Comparison of ENCODE assay signal across 18 cellular contexts in genomic region chr1:64161347-64162080, GRCh38. TPM values are rescaled to one million over a fixed set of nuclear protein-coding genes. Genes with fewer than 3 reads are reported as not detected.
DNase-seq lines count a peak whose midpoint lies in the region; ATAC-seq and TF ChIP-seq lines count a peak whose summit lies in the region.
"Had no signal": no experiment of that assay in that cellular context is flagged by ENCODE, and none has a peak within 500 bp of the region (broad histone marks: within the 10 kb centered on the region; RNA-seq: fewer than 3 reads in every experiment).

No MANE protein-coding gene starts in this region.

- no peaks in the 10 kb centered on the region for H3K9me3 ChIP-seq in left lung
- H3K9me3 ChIP-seq: breast epithelium, psoas muscle had no signal

- peak overlapping the region in 1 of 2 donors; percentile 26 for H3K27ac ChIP-seq in left lung
- H3K27ac ChIP-seq: breast epithelium, psoas muscle had no signal

- peak; percentile 64 for ATAC-seq in left lung
- ATAC-seq in natural killer cell, result no peak
- ATAC-seq in HG03520 (IDR thresholded peaks at IDR 0.05; ENCODE audit: unreplicated experiment), result no peak
- ATAC-seq: Panc1, psoas muscle had no signal

- H3K4me3 Mint-ChIP-seq in natural killer cell, result no peak overlapping the region
- H3K4me3 Mint-ChIP-seq: activated CD4-positive, alpha-beta T cell treated with anti-CD3 and anti-CD28 coated beads, Interleukin-2, amount 10 ng/mL, durations not matched to agents 24 days and 14 days had no signal

- peak; percentile 49 for DNase-seq in HCEC 1CT
- peak; percentile 68 to 82 for DNase-seq in cardiac fibroblast (ENCODE audit: low read depth in 2 of 2)
- DNase-seq in left lung, result no peak
- DNase-seq in stromal cell of bone marrow (ENCODE audit: low read depth), result peak; percentile 73
- no peak for DNase-seq in natural killer cell
- DNase-seq in activated naive CD4-positive, alpha-beta T cell (lab: John Stamatoyannopoulos, UW), result no peak
- no peak for DNase-seq in activated CD4-positive, CD25-positive, alpha-beta regulatory T cell treated with anti-CD3 and anti-CD28 coated beads, Interleukin-2, amount 50 U/mL, for 72 hours
- DNase-seq: activated CD4-positive, alpha-beta T cell treated with anti-CD3 and anti-CD28 coated beads, Interleukin-2, amount 10 ng/mL, durations not matched to agents 24 days and 14 days; activated T-cell treated with anti-CD3 and anti-CD28 coated beads, Interleukin-2, amount 50 U/mL, for 48 hours; DND-41; NCI-H510A; psoas muscle had no signal

- no peaks in the 10 kb centered on the region for H3K9me3 Mint-ChIP-seq in natural killer cell
- H3K9me3 Mint-ChIP-seq: activated CD4-positive, alpha-beta T cell treated with anti-CD3 and anti-CD28 coated beads, Interleukin-2, amount 10 ng/mL, durations not matched to agents 24 days and 14 days had no signal

- intact Hi-C loops in left lung (cut with DNase I) (no loop called here), natural killer cell (cut with micrococcal nuclease) (no loop called here)

- H3K4me1 Mint-ChIP-seq in natural killer cell, result no peaks in the 10 kb centered on the region
- H3K4me1 Mint-ChIP-seq: activated CD4-positive, alpha-beta T cell treated with anti-CD3 and anti-CD28 coated beads, Interleukin-2, amount 10 ng/mL, durations not matched to agents 24 days and 14 days had no signal

- no peak for TF ChIP-seq CTCF in cardiac fibroblast (IDR thresholded peaks at IDR 0.05; ENCODE audit: low read depth, low read length)
- TF ChIP-seq CTCF in left lung (IDR thresholded peaks at IDR 0.05), result no peak
- no peak for TF ChIP-seq CTCF in natural killer cell (IDR thresholded peaks at IDR 0.05)

- peaks cover 5 to 25% of the 10 kb centered on the region in 2 donors for H3K27me3 Mint-ChIP-seq in natural killer cell (ENCODE audit: low read depth in 2 of 2)

- H3K36me3 ChIP-seq in left lung, result no peaks in the 10 kb centered on the region
- H3K36me3 ChIP-seq: breast epithelium had no signal

- H3K4me3 ChIP-seq in cardiac fibroblast (replicated peaks in 1 of 2; ENCODE audit: low read depth in 2 of 2, low read length in 2 of 2) (no peak overlapping the region), left lung (no peak overlapping the region)
- H3K4me3 ChIP-seq: breast epithelium, psoas muscle had no signal

- H3K27me3 ChIP-seq in left lung, result no peaks in the 10 kb centered on the region
- H3K27me3 ChIP-seq: breast epithelium had no signal

- H3K36me3 Mint-ChIP-seq in natural killer cell, result no peaks in the 10 kb centered on the region

- H3K27ac Mint-ChIP-seq in natural killer cell, result no peak overlapping the region
- H3K27ac Mint-ChIP-seq: activated CD4-positive, alpha-beta T cell treated with anti-CD3 and anti-CD28 coated beads, Interleukin-2, amount 10 ng/mL, durations not matched to agents 24 days and 14 days had no signal

- peaks cover 0 to 19% of the 10 kb centered on the region in 2 donors for H3K4me1 ChIP-seq in left lung
- H3K4me1 ChIP-seq: breast epithelium had no signal

RNA-seq across cellular contexts. Expression of gene UBE2U, which starts 41.9 kb away (rescaled TPM):
- not detected for total RNA-seq in left lung
- not detected for total RNA-seq in natural killer cell
- total RNA-seq: activated CD4-positive, alpha-beta T cell treated with anti-CD3 and anti-CD28 coated beads, Interleukin-2, amount 10 ng/mL, durations not matched to agents 24 days and 14 days; breast epithelium; endothelial cell of umbilical vein; mononuclear cell; psoas muscle; T-helper 2 cell treated with Interferon-gamma antibody and Interleukin-4, amounts not matched to agents 100 ng/mL and 5 ng/mL, for 36 hours had no signal

Comparison
In these comparisons a context has a peak if more than half of its experiments do, and no peak if none do; other contexts are left out.
1. DNase-seq: peak in HCEC 1CT (single experiment), cardiac fibroblast (2 of 2) and stromal cell of bone marrow (single experiment); none in left lung (0 of 2), natural killer cell (single experiment), activated naive CD4-positive, alpha-beta T cell (0 of 4) and activated CD4-positive, CD25-positive, alpha-beta regulatory T cell treated with anti-CD3 and anti-CD28 coated beads, Interleukin-2, amount 50 U/mL, for 72 hours (single experiment).